12 cellular contexts compared by ENCODE assay signal in genomic region chr4:111464251-111465045, GRCh38.
"Had no signal": no experiment of that assay in that cellular context is flagged by ENCODE, and none has a peak within 500 bp of the region (broad histone marks: within the 10 kb centered on the region; RNA-seq: fewer than 3 reads in every experiment).

No MANE protein-coding gene starts in this region.

- H3K27me3 ChIP-seq: adrenal gland, left lung, ovary had no signal

- DNase-seq: activated CD4-positive, alpha-beta T cell treated with anti-CD3 and anti-CD28 coated beads, Interleukin-2, amount 50 U/mL, for 1 hour; activated CD4-positive, CD25-positive, alpha-beta regulatory T cell; activated naive CD4-positive, alpha-beta T cell treated with anti-CD3 and anti-CD28 coated beads, Interleukin-2, amount 50 U/mL, for 16 hours; activated T-cell treated with anti-CD3 and anti-CD28 coated beads, Interleukin-2, amount 50 U/mL, for 1 hour; adrenal gland; caudate nucleus; effector memory CD8-positive, alpha-beta T cell; left lung; ovary; T-helper 17 cell had no signal

- H3K4me1 Mint-ChIP-seq: neural crest cell, T-helper 17 cell had no signal

- H3K4me1 ChIP-seq: adrenal gland, left lung had no signal

- H3K27me3 Mint-ChIP-seq: dendritic cell treated with granulocyte-macrophage colony-stimulating factor and Interleukin-4, amounts not matched to agents 40 ng/mL and 50 ng/mL, for 4 days; effector memory CD8-positive, alpha-beta T cell; T-helper 17 cell had no signal

- H3K4me3 Mint-ChIP-seq: dendritic cell treated with granulocyte-macrophage colony-stimulating factor and Interleukin-4, amounts not matched to agents 40 ng/mL and 50 ng/mL, for 4 days; effector memory CD8-positive, alpha-beta T cell; neural crest cell; T-helper 17 cell had no signal

- H3K9me3 Mint-ChIP-seq: dendritic cell treated with granulocyte-macrophage colony-stimulating factor and Interleukin-4, amounts not matched to agents 40 ng/mL and 50 ng/mL, for 4 days; neural crest cell had no signal

- H3K36me3 ChIP-seq: adrenal gland, left lung, ovary had no signal

- H3K9me3 ChIP-seq: adrenal gland, ovary had no signal

- H3K4me3 ChIP-seq: adrenal gland, left lung, ovary had no signal

- H3K27ac ChIP-seq: adrenal gland, left lung, ovary had no signal

- H3K27ac Mint-ChIP-seq: dendritic cell treated with granulocyte-macrophage colony-stimulating factor and Interleukin-4, amounts not matched to agents 40 ng/mL and 50 ng/mL, for 4 days; effector memory CD8-positive, alpha-beta T cell; T-helper 17 cell had no signal

- ATAC-seq: effector memory CD8-positive, alpha-beta T cell; left lung; T-helper 17 cell had no signal
